8 cellular contexts compared by ENCODE assay signal in genomic region chr16:78437352-78437968, GRCh38.
DNase-seq lines count a peak whose midpoint lies in the region; ATAC-seq and TF ChIP-seq lines count a peak whose summit lies in the region.

No MANE protein-coding gene starts in this region.

- no peak overlapping the region for H3K4ac ChIP-seq in mesendoderm (ENCODE audit: low read depth, low read length)

- WGBS in mesendoderm (ENCODE audit: extremely low coverage, insufficient coverage, low lambda C conversion rate), result no CpG with 5 or more reads among the region's 6 CpGs

- no peak overlapping the region for H3K18ac ChIP-seq in mesendoderm (ENCODE audit: low read length)

- no peak overlapping the region for H3K27ac ChIP-seq in DOHH2 (ENCODE audit: low read depth, low read length)
- no peak overlapping the region for H3K27ac ChIP-seq in mesendoderm (ENCODE audit: low read depth, low read length)
- no peak overlapping the region for H3K27ac ChIP-seq in upper lobe of right lung

- H4K5ac ChIP-seq in mesendoderm (ENCODE audit: low read length), result no peak overlapping the region

- no peak overlapping the region for H3K23ac ChIP-seq in mesendoderm (ENCODE audit: low read length)

- H2BK120ac ChIP-seq in mesendoderm (ENCODE audit: low read depth, low read length), result no peak overlapping the region

- H3K79me1 ChIP-seq in mesendoderm (ENCODE audit: low read length), result no peaks in the 10 kb centered on the region

- no peaks in the 10 kb centered on the region for H3K4me1 ChIP-seq in DOHH2 (ENCODE audit: control insufficient read depth, low read length)
- H3K4me1 ChIP-seq in mesendoderm (ENCODE audit: control insufficient read depth, low read depth, low read length), result peaks cover 2% of the 10 kb centered on the region
- H3K4me1 ChIP-seq in upper lobe of right lung, result no peaks in the 10 kb centered on the region

- TF ChIP-seq CTCF in DOHH2 (IDR thresholded peaks at IDR 0.05; ENCODE audit: low read depth, low read length, poor library complexity, severe bottlenecking) (peak; percentile 94), HFF-Myc (IDR thresholded peaks at IDR 0.05; ENCODE audit: low read depth, low read length, missing control alignments) (peak; percentile 67), upper lobe of right lung (IDR thresholded peaks at IDR 0.05) (peak; percentile 95)

- no peak overlapping the region for H2BK15ac ChIP-seq in mesendoderm (replicated peaks; ENCODE audit: low read depth)

- no peak overlapping the region for H4K8ac ChIP-seq in mesendoderm (ENCODE audit: low read depth, low read length)

- H3K36me3 ChIP-seq in DOHH2 (ENCODE audit: control insufficient read depth, low read length) (no peaks in the 10 kb centered on the region; the same call in 1 of the 2 replicates), mesendoderm (ENCODE audit: control insufficient read depth, insufficient read depth, low read length) (no peaks in the 10 kb centered on the region), upper lobe of right lung (no peaks in the 10 kb centered on the region)

- intact Hi-C loops in upper lobe of right lung (cut with DNase I), result no loop called here

- no peak for DNase-seq in HFF-Myc (ENCODE audit: extremely low read depth, low read depth)
- DNase-seq in T follicular helper cell (ENCODE audit: low read depth), result peak; percentile 3
- DNase-seq in central memory CD4-positive, alpha-beta T cell, result peak; percentile 2
- peak; percentile 33 for DNase-seq in mesendoderm
- no peak for DNase-seq in upper lobe of right lung

- ATAC-seq in upper lobe of right lung (peak; percentile 75), GM18519 (IDR thresholded peaks at IDR 0.05; ENCODE audit: low FRiP score, unreplicated experiment) (no peak), HG02870 (IDR thresholded peaks at IDR 0.05; ENCODE audit: unreplicated experiment) (no peak)

- H2BK5ac ChIP-seq in mesendoderm (ENCODE audit: low read length), result no peak overlapping the region

- H3K9ac ChIP-seq in mesendoderm (ENCODE audit: low read length), result no peak overlapping the region

- H3K9me2 ChIP-seq in DOHH2 (replicated peaks; ENCODE audit: control insufficient read depth, low read length), result no peaks in the 10 kb centered on the region

- H3K56ac ChIP-seq in mesendoderm (ENCODE audit: low read length), result no peak overlapping the region

- no peaks in the 10 kb centered on the region for H3K27me3 ChIP-seq in DOHH2 (ENCODE audit: control insufficient read depth, low read length)
- no peaks in the 10 kb centered on the region for H3K27me3 ChIP-seq in mesendoderm (ENCODE audit: insufficient read depth, low read length, poor library complexity)
- H3K27me3 ChIP-seq in upper lobe of right lung, result no peaks in the 10 kb centered on the region

- H3K4me3 ChIP-seq in DOHH2 (ENCODE audit: low read length) (no peak overlapping the region), HFF-Myc (replicated peaks; ENCODE audit: low read depth, low read length) (no peak overlapping the region), mesendoderm (ENCODE audit: low read length) (no peak overlapping the region), upper lobe of right lung (no peak overlapping the region)

- no peaks in the 10 kb centered on the region for H3F3A ChIP-seq in DOHH2 (ENCODE audit: control insufficient read depth, insufficient read depth)

- no peaks in the 10 kb centered on the region for H3K79me2 ChIP-seq in DOHH2 (ENCODE audit: control insufficient read depth, low read length)
- H3K79me2 ChIP-seq in mesendoderm (ENCODE audit: control insufficient read depth, insufficient read depth, low read length), result no peaks in the 10 kb centered on the region

- H4K20me1 ChIP-seq in DOHH2 (ENCODE audit: control insufficient read depth, insufficient read depth, low read depth, low read length), result no peaks in the 10 kb centered on the region

- H3K4me2 ChIP-seq in DOHH2 (ENCODE audit: low read length), result no peak overlapping the region
- H3K4me2 ChIP-seq in mesendoderm (ENCODE audit: low read length), result no peak overlapping the region

- no peak overlapping the region for H2AK5ac ChIP-seq in mesendoderm (ENCODE audit: low read length)

- H3K9me3 ChIP-seq in DOHH2 (ENCODE audit: control insufficient read depth, insufficient read depth, low read length) (no peaks in the 10 kb centered on the region), upper lobe of right lung (no peaks in the 10 kb centered on the region)

Comparison
In these comparisons a context has a peak if more than half of its experiments do, and no peak if none do; other contexts are left out.
1. DNase-seq: peak in T follicular helper cell (single experiment), central memory CD4-positive, alpha-beta T cell (single experiment) and mesendoderm (single experiment); none in HFF-Myc (single experiment) and upper lobe of right lung (single experiment).
2. Peak in every context shown above with its lines, with median percentiles within 50 percentile points of each other: CTCF ChIP-seq.